Comparison of ENCODE assay signal across 13 cellular contexts in the genomic region with DNA sequence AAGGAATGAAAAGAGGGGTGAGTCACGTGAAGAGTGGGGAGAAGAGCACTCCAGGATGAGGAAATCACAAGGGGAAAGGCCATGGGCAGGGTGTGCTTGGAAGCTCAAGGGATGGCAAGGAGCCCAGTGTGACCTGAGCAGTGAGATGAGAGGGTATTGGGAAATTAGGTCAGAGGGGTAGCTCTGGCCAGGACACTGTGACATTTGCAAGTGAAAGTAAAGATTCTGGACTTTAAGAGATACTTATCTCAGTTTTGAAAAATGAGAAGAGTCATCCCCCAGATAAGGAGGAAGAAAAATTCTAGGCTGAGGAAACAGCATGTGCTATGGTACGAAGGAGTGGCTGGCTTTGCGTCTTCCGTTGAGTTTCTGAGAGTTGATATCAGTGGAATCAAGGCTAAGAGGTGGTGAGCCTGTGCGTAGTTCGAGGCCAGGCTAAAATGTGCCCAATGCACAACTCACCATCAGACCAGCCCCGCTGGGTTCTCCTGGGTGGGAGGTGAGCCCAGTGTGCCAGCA.
DNase-seq lines count a peak whose midpoint lies in the region; ATAC-seq and TF ChIP-seq lines count a peak whose summit lies in the region.
"Had no signal": no experiment of that assay in that cellular context is flagged by ENCODE, and none has a peak within 500 bp of the region (broad histone marks: within the 10 kb centered on the region; RNA-seq: fewer than 3 reads in every experiment).

No MANE protein-coding gene starts in this region.

- H3K27ac ChIP-seq in ACC112 (ENCODE audit: low read depth, low read length) = peak overlapping the region; percentile 54
- H3K27ac ChIP-seq: SJCRH30 had no signal

- CTCF ChIA-PET in GM10248 (lab: Yijun Ruan, JAX) = interaction anchor here (1.3 to 2.0 kb wide), 2 partner anchors 11 to 292 kb away, joined by 5 to 7 read pairs; no protein-coding TSS in a partner anchor

- POLR2A ChIA-PET in GM10248 (lab: Yijun Ruan, JAX) = no interaction called here

- H3K27me3 ChIP-seq in ACC112 (ENCODE audit: insufficient read depth, low read length) = no peaks in the 10 kb centered on the region
- H3K27me3 ChIP-seq: SJCRH30 had no signal

- ATAC-seq in omental fat pad (ENCODE audit: low FRiP score) (peak; percentile 95), GM19395 (IDR thresholded peaks at IDR 0.05; ENCODE audit: unreplicated experiment) (no peak), GM21723 (IDR thresholded peaks at IDR 0.05; ENCODE audit: unreplicated experiment) (no peak), GM18873 (IDR thresholded peaks at IDR 0.05; ENCODE audit: low FRiP score, unreplicated experiment) (no peak)
- ATAC-seq: GM23338 had no signal

- TF ChIP-seq CTCF in omental fat pad (IDR thresholded peaks at IDR 0.05) (no peak), GM10248 (IDR thresholded peaks at IDR 0.05; ENCODE audit: control extremely low read depth, extremely low read depth, low read depth, missing control alignments) (no peak)

- DNase-seq in NCI-H226 (peak; percentile 65), fibroblast of the conjunctiva (ENCODE audit: low read depth) (peak; percentile 51), omental fat pad (ENCODE audit: low spot score) (peak; percentile 63), GM10248 (ENCODE audit: extremely low spot score) (no peak)
- DNase-seq: activated gamma-delta T cell, GF-D8, NCI-H510A, SJCRH30 had no signal

- H2AFZ ChIP-seq in ACC112 (ENCODE audit: low read length, unreplicated experiment) = no peak overlapping the region
- H2AFZ ChIP-seq: GM23338 had no signal

- H3K4me1 ChIP-seq in ACC112 (ENCODE audit: control insufficient read depth, insufficient read depth, low read length, unreplicated experiment) = peaks cover 21% of the 10 kb centered on the region
- H3K4me1 ChIP-seq: SJCRH30 had no signal

- no peaks in the 10 kb centered on the region for H3K36me3 ChIP-seq in ACC112 (ENCODE audit: insufficient read depth, low read length)
- H3K36me3 ChIP-seq: SJCRH30 had no signal

- peak overlapping the region; percentile 9; the same call in 1 of the 2 replicates for H3K4me3 ChIP-seq in ACC112 (ENCODE audit: low read depth, low read length)
- H3K4me3 ChIP-seq: GM23338, SJCRH30 had no signal

- no peaks in the 10 kb centered on the region for H3K79me2 ChIP-seq in ACC112 (ENCODE audit: control insufficient read depth, insufficient read depth, low read length, unreplicated experiment)
